In genomic region chr3:57755368-57756021, GRCh38 we compare ENCODE assay signal across 8 cellular contexts. TPM values are rescaled to one million over a fixed set of nuclear protein-coding genes. Genes with fewer than 3 reads are reported as not detected.
DNase-seq lines count a peak whose midpoint lies in the region; ATAC-seq, FAIRE-seq and TF ChIP-seq lines count a peak whose summit lies in the region.

No MANE protein-coding gene starts in this region.

- no peaks in the 10 kb centered on the region for H3K9me3 ChIP-seq in osteoblast (ENCODE audit: low read depth, low read length)

- no peaks in the 10 kb centered on the region for H3K27me3 ChIP-seq in osteoblast (ENCODE audit: insufficient read depth, low read length)

- ATAC-seq in GM18499 (IDR thresholded peaks at IDR 0.05; ENCODE audit: insufficient read depth, unreplicated experiment), result peak; percentile 29
- ATAC-seq in HG02885 (IDR thresholded peaks at IDR 0.05; ENCODE audit: poor library complexity, unreplicated experiment), result peak; percentile 57

- peak overlapping the region; percentile 92 for H3K27ac ChIP-seq in osteoblast (ENCODE audit: low read depth, low read length)

- peak overlapping the region; percentile 85 for H3K4me2 ChIP-seq in osteoblast (ENCODE audit: insufficient read depth, low read length)

- H3K79me2 ChIP-seq in osteoblast (ENCODE audit: insufficient read depth, low read length), result peaks cover 45% of the 10 kb centered on the region

- peak; percentile 77 to 87 for DNase-seq in AML-193 (lab: John Stamatoyannopoulos, UW)
- DNase-seq in NCI-H2196 treated with DMSO at 0.1 percent for 48 hours (lab: John Stamatoyannopoulos, UW; ENCODE audit: unreplicated experiment), result peak; percentile 41
- DNase-seq in activated T-cell treated with anti-CD3 and anti-CD28 coated beads, Interleukin-2, amount 50 U/mL, for 48 hours, result peak; percentile 53 to 61
- DNase-seq in frontal cortex (ENCODE audit: low spot score in 2 of 2), result peak; percentile 49 to 75
- DNase-seq in osteoblast (ENCODE audit: insufficient read length, low spot score, missing footprints), result no peak
- no peak for DNase-seq in NCI-H1694 treated with DMSO at 0.1 percent for 48 hours (lab: John Stamatoyannopoulos, UW)

- H4K20me1 ChIP-seq in osteoblast (ENCODE audit: insufficient read depth, low read length), result peaks cover 27% of the 10 kb centered on the region

- H3K36me3 ChIP-seq in osteoblast (ENCODE audit: insufficient read depth, low read length), result peaks cover 16% of the 10 kb centered on the region

- H3K4me1 ChIP-seq in osteoblast (ENCODE audit: insufficient read depth, low read length), result peaks cover 32% of the 10 kb centered on the region

- peak overlapping the region; percentile 97 for H2AFZ ChIP-seq in osteoblast (ENCODE audit: low read length)

- FAIRE-seq in frontal cortex (lab: Jason Lieb, UNC), result no peak

- peak overlapping the region; percentile 94 for H3K4me3 ChIP-seq in osteoblast (ENCODE audit: insufficient read depth, low read length)

- peak; percentile 11 for TF ChIP-seq CTCF in osteoblast (IDR thresholded peaks at IDR 0.05; ENCODE audit: extremely low read depth, low read depth, low read length)

RNA-seq across cellular contexts. Expression of gene SLMAP, which starts 0.6 kb away (rescaled TPM):
- total RNA-seq in frontal cortex (60.7 TPM), osteoblast (43.9 and 50.7 TPM in 2 replicates)

Comparison
In these comparisons a context has a peak if more than half of its experiments do, and no peak if none do; other contexts are left out.
1. DNase-seq: peak in AML-193 (2 of 2), NCI-H2196 treated with DMSO at 0.1 percent for 48 hours (single experiment), activated T-cell treated with anti-CD3 and anti-CD28 coated beads, Interleukin-2, amount 50 U/mL, for 48 hours (2 of 2) and frontal cortex (2 of 2); none in osteoblast (single experiment) and NCI-H1694 treated with DMSO at 0.1 percent for 48 hours (single experiment).